In the genomic region with DNA sequence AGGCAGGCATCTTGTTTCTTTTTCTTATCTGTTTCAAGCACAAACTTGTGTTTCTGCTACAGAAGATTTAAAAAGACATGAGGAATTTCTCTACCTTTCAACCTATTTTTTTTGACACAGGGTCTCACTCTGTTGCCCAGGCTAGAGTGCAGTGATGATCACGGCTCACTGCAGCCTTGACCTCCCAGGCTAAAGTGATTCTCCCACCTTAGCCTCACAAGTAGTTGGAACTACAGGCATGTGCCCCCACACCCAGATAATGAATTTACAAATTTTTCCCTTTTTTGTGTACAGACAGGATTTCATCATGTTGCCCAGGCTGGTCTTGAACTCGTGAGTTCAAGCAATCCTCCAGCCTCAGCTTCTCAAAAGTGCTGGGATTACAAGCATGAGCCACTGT, we compare ENCODE assay signal across 15 cellular contexts. TPM values are rescaled to one million over a fixed set of nuclear protein-coding genes. Genes with fewer than 3 reads are reported as not detected.
DNase-seq lines count a peak whose midpoint lies in the region; ATAC-seq and TF ChIP-seq lines count a peak whose summit lies in the region.
"Had no signal": no experiment of that assay in that cellular context is flagged by ENCODE, and none has a peak within 500 bp of the region (broad histone marks: within the 10 kb centered on the region; RNA-seq: fewer than 3 reads in every experiment).

No MANE protein-coding gene starts in this region.

- H3K36me3 ChIP-seq in CD8-positive, alpha-beta memory T cell (ENCODE audit: insufficient read depth, low read length), result no peaks in the 10 kb centered on the region
- H3K36me3 ChIP-seq in MM.1S (replicated peaks; ENCODE audit: insufficient read depth, low read length) (no peaks in the 10 kb centered on the region), ovary (no peaks in the 10 kb centered on the region), SJCRH30 (no peaks in the 10 kb centered on the region)
- H3K36me3 ChIP-seq: pancreas had no signal

- no peaks in the 10 kb centered on the region for H3F3A ChIP-seq in MM.1S (ENCODE audit: insufficient read depth, low read length)

- peak overlapping the region; percentile 51 for H3K27ac ChIP-seq in CD8-positive, alpha-beta memory T cell (ENCODE audit: low read depth, low read length)
- no peak overlapping the region for H3K27ac ChIP-seq in MM.1S (ENCODE audit: low read length)
- peak overlapping the region; percentile 90 for H3K27ac ChIP-seq in epithelial cell of prostate
- peak overlapping the region; percentile 56 to 89 for H3K27ac ChIP-seq in ovary
- H3K27ac ChIP-seq in SJCRH30, result no peak overlapping the region
- H3K27ac ChIP-seq: lower lobe of right lung, pancreas had no signal

- H3K27me3 Mint-ChIP-seq in CD8-positive, alpha-beta memory T cell, result no peaks in the 10 kb centered on the region

- H3K4me1 Mint-ChIP-seq in CD8-positive, alpha-beta memory T cell, result peaks cover 3 to 11% (median 4%) of the 10 kb centered on the region in 3 donors

- H4K20me1 ChIP-seq in MM.1S (ENCODE audit: insufficient read depth, low read length), result no peaks in the 10 kb centered on the region

- no peaks in the 10 kb centered on the region for H3K79me2 ChIP-seq in MM.1S (ENCODE audit: low read length)

- no peak overlapping the region for H3K9ac ChIP-seq in MM.1S (ENCODE audit: low read length)

- no peak for ATAC-seq in GM19324 (IDR thresholded peaks at IDR 0.05; ENCODE audit: low FRiP score, unreplicated experiment)
- ATAC-seq: lower lobe of right lung, pancreas had no signal

- no peak overlapping the region for H3K4me3 Mint-ChIP-seq in CD8-positive, alpha-beta memory T cell

- TF ChIP-seq EP300 in ovary (IDR thresholded peaks at IDR 0.05), result no peak

- intact Hi-C loops in ovary (cut with DNase I), result no loop called here

- WGBS in ovary, 3 donors, result 19 to 29% (median 25%) methylated on average over 2 of the region's 2 CpGs

- H3K9me2 ChIP-seq in MM.1S (replicated peaks; ENCODE audit: insufficient read depth, low read length), result no peaks in the 10 kb centered on the region

- DNase-seq in CD8-positive, alpha-beta memory T cell, result no peak
- DNase-seq in MM.1S, result no peak
- no peak for DNase-seq in epithelial cell of prostate (ENCODE audit: low read depth, low spot score)
- no peak for DNase-seq in ovary
- no peak for DNase-seq in T1000 (lab: John Stamatoyannopoulos, UW)
- no peak for DNase-seq in SJCRH30
- DNase-seq in SHP77 treated with DMSO at 0.1 percent for 48 hours (lab: John Stamatoyannopoulos, UW), result no peak
- DNase-seq: activated CD4-positive, alpha-beta T cell treated with anti-CD3 and anti-CD28 coated beads, Interleukin-2, amount 50 U/mL, for 48 hours; H7; hippocampal formation; lower lobe of right lung; NCI-H345; pancreas; T-helper 2 cell had no signal

- no peak for TF ChIP-seq POLR2A in ovary (IDR thresholded peaks at IDR 0.05)

- H3K27me3 ChIP-seq in CD8-positive, alpha-beta memory T cell (ENCODE audit: insufficient read depth, low read length, poor library complexity, severe bottlenecking), result no peaks in the 10 kb centered on the region
- H3K27me3 ChIP-seq in MM.1S (replicated peaks; ENCODE audit: insufficient read depth, low read length) (no peaks in the 10 kb centered on the region), ovary (no peaks in the 10 kb centered on the region), SJCRH30 (no peaks in the 10 kb centered on the region)
- H3K27me3 ChIP-seq: pancreas had no signal

- peak overlapping the region; percentile 41 for H3K4me2 ChIP-seq in MM.1S (ENCODE audit: low read depth, low read length)

- no peaks in the 10 kb centered on the region for H3K9me3 Mint-ChIP-seq in CD8-positive, alpha-beta memory T cell

- CTCF ChIA-PET in CD8-positive, alpha-beta memory T cell (lab: Charles Lee), result no interaction called here

- peaks cover 0 to 2% (median 0%) of the 10 kb centered on the region in 3 donors for H3K36me3 Mint-ChIP-seq in CD8-positive, alpha-beta memory T cell

- no peak overlapping the region for H2AFZ ChIP-seq in MM.1S (ENCODE audit: low read length)

- no peak overlapping the region for H3K4me3 ChIP-seq in CD8-positive, alpha-beta memory T cell (ENCODE audit: low read length)
- no peak overlapping the region for H3K4me3 ChIP-seq in MM.1S (ENCODE audit: low read length)
- H3K4me3 ChIP-seq in ovary, result no peak overlapping the region
- H3K4me3 ChIP-seq in SJCRH30, result no peak overlapping the region
- H3K4me3 ChIP-seq: lower lobe of right lung, pancreas had no signal

- TF ChIP-seq CTCF in MM.1S (IDR thresholded peaks at IDR 0.05; ENCODE audit: low read length) (no peak), ovary (IDR thresholded peaks at IDR 0.05) (no peak)

- no peaks in the 10 kb centered on the region for H3K4me1 ChIP-seq in CD8-positive, alpha-beta memory T cell (ENCODE audit: insufficient read depth, low read length)
- H3K4me1 ChIP-seq in MM.1S (ENCODE audit: low read length) (no peaks in the 10 kb centered on the region), ovary (ENCODE audit: insufficient read depth) (peaks cover 21% of the 10 kb centered on the region), SJCRH30 (peaks cover 4% of the 10 kb centered on the region; the same call in 1 of the 2 replicates)

- POLR2A ChIA-PET in CD8-positive, alpha-beta memory T cell (lab: Charles Lee), result no interaction called here

- no peaks in the 10 kb centered on the region for H3K9me3 ChIP-seq in CD8-positive, alpha-beta memory T cell (ENCODE audit: low read length)
- H3K9me3 ChIP-seq in MM.1S (replicated peaks; ENCODE audit: insufficient read depth, low read length) (no peaks in the 10 kb centered on the region), ovary (no peaks in the 10 kb centered on the region), SJCRH30 (replicated peaks) (no peaks in the 10 kb centered on the region)
- H3K9me3 ChIP-seq: lower lobe of right lung, pancreas had no signal

- H3K27ac Mint-ChIP-seq in CD8-positive, alpha-beta memory T cell, result peak overlapping the region in 1 of 8 donors; percentile 51

RNA-seq across cellular contexts. Expression of gene DNMBP, which starts 25.1 kb away (rescaled TPM):
- 1 to 10 TPM; 2.0 to 2.3 TPM for total RNA-seq in CD8-positive, alpha-beta memory T cell
- 1.5 TPM for polyA plus RNA-seq in CD8-positive, alpha-beta memory T cell
- 10 to 100 TPM; 10.8 to 25.4 (median 20.3) TPM for total RNA-seq in ovary
- polyA plus RNA-seq in ovary, result 10 to 100 TPM; 12.9 to 23.1 TPM
- 6.4 and 6.9 TPM in 2 replicates for total RNA-seq in SJCRH30 (2014; rRNA removed; shearing (Covaris generic))

Comparison
In these comparisons a context has a peak if more than half of its experiments do, and no peak if none do; other contexts are left out.
1. H3K27ac ChIP-seq: peak in CD8-positive, alpha-beta memory T cell (single experiment), epithelial cell of prostate (single experiment) and ovary (2 of 2); none in MM.1S (single experiment) and SJCRH30 (single experiment).